ENCODE assay signal across 1 cellular context in genomic region chr4:83386931-83387897, GRCh38.
TF ChIP-seq lines count a peak whose summit lies in the region.

No MANE protein-coding gene starts in this region.

TF ChIP-seq in IMR-90, 13 proteins besides CTCF, POLR2A, EP300 and RAD21:
- TF ChIP-seq MAFK (IDR thresholded peaks at IDR 0.05; ENCODE audit: low read depth, low read length) (no peak), RFX5 (IDR thresholded peaks at IDR 0.05; ENCODE audit: low read depth, low read length) (no peak), NFE2L2 (IDR thresholded peaks at IDR 0.05; ENCODE audit: low read depth, low read length) (no peak), ELK1 (IDR thresholded peaks at IDR 0.05; ENCODE audit: borderline replicate concordance, low read depth, low read length) (no peak), SMC3 (IDR thresholded peaks at IDR 0.05; ENCODE audit: low read depth, low read length) (no peak), FOS (IDR thresholded peaks at IDR 0.05; ENCODE audit: low read depth, low read length) (no peak), MXI1 (IDR thresholded peaks at IDR 0.05; ENCODE audit: borderline replicate concordance, low read depth, low read length) (no peak), CEBPB (IDR thresholded peaks at IDR 0.05; ENCODE audit: low read depth, low read length) (no peak), BHLHE40 (IDR thresholded peaks at IDR 0.05; ENCODE audit: low read depth, low read length) (no peak), MAZ (IDR thresholded peaks at IDR 0.05; ENCODE audit: borderline replicate concordance, low read depth, low read length) (no peak), USF2 (IDR thresholded peaks at IDR 0.05; ENCODE audit: low read depth, low read length) (no peak), RCOR1 (IDR thresholded peaks at IDR 0.05; ENCODE audit: insufficient replicate concordance, low read length) (no peak), CHD1 (IDR thresholded peaks at IDR 0.05; ENCODE audit: low read depth, low read length) (no peak)
